Comparison of ENCODE assay signal across 15 cellular contexts in genomic region chr9:94554078-94554438, GRCh38. TPM values are rescaled to one million over a fixed set of nuclear protein-coding genes. Genes with fewer than 3 reads are reported as not detected.
DNase-seq lines count a peak whose midpoint lies in the region; ATAC-seq, FAIRE-seq and TF ChIP-seq lines count a peak whose summit lies in the region.
"Had no signal": no experiment of that assay in that cellular context is flagged by ENCODE, and none has a peak within 500 bp of the region (broad histone marks: within the 10 kb centered on the region; RNA-seq: fewer than 3 reads in every experiment).

No MANE protein-coding gene starts in this region.

- H3K36me3 Mint-ChIP-seq in GM23338 (ENCODE audit: low read depth) (peaks cover 25% of the 10 kb centered on the region), mesothelial cell of epicardium (peaks cover 4% of the 10 kb centered on the region)

- peaks cover 13% of the 10 kb centered on the region for H3K9me3 Mint-ChIP-seq in GM23338
- no peaks in the 10 kb centered on the region for H3K9me3 Mint-ChIP-seq in mesothelial cell of epicardium
- H3K9me3 Mint-ChIP-seq: activated CD4-positive, alpha-beta T cell treated with anti-CD3 and anti-CD28 coated beads, Interleukin-2, amount 10 ng/mL, durations not matched to agents 24 days and 14 days; effector memory CD8-positive, alpha-beta T cell had no signal

- H3K9me3 ChIP-seq in PC-3 (ENCODE audit: low read length) (no peaks in the 10 kb centered on the region), hepatocyte (ENCODE audit: low read depth) (no peaks in the 10 kb centered on the region), pancreas (no peaks in the 10 kb centered on the region)

- no peak overlapping the region for H2AFZ ChIP-seq in GM23338
- peak overlapping the region; percentile 84; the same call in 1 of the 2 replicates for H2AFZ ChIP-seq in PC-3 (ENCODE audit: low read length)
- H2AFZ ChIP-seq in hepatocyte: no peak overlapping the region

- BruUV-seq in PC-3 (replicated peaks; lab: Mats Ljungman, UMichigan): no TSS peak

- H3K27ac Mint-ChIP-seq in GM23338 (no peak overlapping the region), mesothelial cell of epicardium (no peak overlapping the region)
- H3K27ac Mint-ChIP-seq: activated CD4-positive, alpha-beta T cell treated with anti-CD3 and anti-CD28 coated beads, Interleukin-2, amount 10 ng/mL, durations not matched to agents 24 days and 14 days; effector memory CD8-positive, alpha-beta T cell had no signal

- FAIRE-seq in pancreas (lab: Jason Lieb, UNC): no peak
- FAIRE-seq: astrocyte, G401.6 had no signal

- H4K20me1 ChIP-seq in GM23338 (replicated peaks; ENCODE audit: insufficient read depth) (peaks cover 8% of the 10 kb centered on the region), PC-3 (ENCODE audit: low read length) (peaks cover 11% of the 10 kb centered on the region), hepatocyte (ENCODE audit: insufficient read depth, poor library complexity, severe bottlenecking) (peaks cover 42% of the 10 kb centered on the region)

- intact Hi-C loops in PC-3 (cut with micrococcal nuclease) (loop anchor here (1.0 to 10.0 kb wide), 4 partner anchors 49 to 577 kb away; no protein-coding TSS in a partner anchor), pancreas (cut with DNase I) (no loop called here)

- H3K27me3 ChIP-seq in GM23338 (ENCODE audit: insufficient read depth) (no peaks in the 10 kb centered on the region), PC-3 (ENCODE audit: low read length) (no peaks in the 10 kb centered on the region), hepatocyte (no peaks in the 10 kb centered on the region), pancreas (no peaks in the 10 kb centered on the region)

- H3K9me2 ChIP-seq in GM23338 (ENCODE audit: insufficient read depth) (no peaks in the 10 kb centered on the region), PC-3 (replicated peaks; ENCODE audit: low read length) (no peaks in the 10 kb centered on the region), hepatocyte (replicated peaks; ENCODE audit: insufficient read depth) (no peaks in the 10 kb centered on the region)

- CTCF ChIA-PET in PC-3 (lab: Charles Lee): interaction anchor here (0.7 to 1.6 kb wide), 5 partner anchors 58 to 530 kb away, joined by 3 to 5 read pairs (median 3); no protein-coding TSS in a partner anchor

- peak overlapping the region; percentile 49 for H3K4me3 ChIP-seq in GM23338
- H3K4me3 ChIP-seq in PC-3 (ENCODE audit: low read length): peak overlapping the region; percentile 85
- peak overlapping the region; percentile 34 for H3K4me3 ChIP-seq in hepatocyte
- peak overlapping the region in 2 of 4 donors; percentile 49 for H3K4me3 ChIP-seq in pancreas

- H3K4me1 ChIP-seq in GM23338 (ENCODE audit: insufficient read depth) (peaks cover 3% of the 10 kb centered on the region; the same call in 1 of the 2 replicates), PC-3 (ENCODE audit: insufficient read depth, low read length) (peaks cover 16% of the 10 kb centered on the region; the same call in 1 of the 2 replicates), hepatocyte (ENCODE audit: insufficient read depth) (peaks cover 8% of the 10 kb centered on the region), pancreas (no peaks in the 10 kb centered on the region)

- H3K4me2 ChIP-seq in GM23338: peak overlapping the region; percentile 76
- H3K4me2 ChIP-seq in PC-3 (ENCODE audit: low read length): peak overlapping the region; percentile 93
- peak overlapping the region; percentile 70 for H3K4me2 ChIP-seq in hepatocyte

- no peak overlapping the region for H3K27ac ChIP-seq in GM23338 (ENCODE audit: low read depth)
- H3K27ac ChIP-seq in PC-3 (ENCODE audit: low read length): peak overlapping the region; percentile 82; the same call in 1 of the 2 replicates
- H3K27ac ChIP-seq in hepatocyte: peak overlapping the region; percentile 96
- H3K27ac ChIP-seq in pancreas: no peak overlapping the region
- H3K27ac ChIP-seq: KMS-11 had no signal

- POLR2A ChIA-PET in PC-3 (lab: Charles Lee; ENCODE audit: unreplicated experiment): no interaction called here

- no peak for TF ChIP-seq CTCF in GM23338 (conservative IDR thresholded peaks at IDR 0.05; ENCODE audit: low read depth in 2 of 2)
- TF ChIP-seq CTCF in PC-3 (conservative IDR thresholded peaks at IDR 0.05; ENCODE audit: low read depth, low read length): no peak
- TF ChIP-seq CTCF in hepatocyte (IDR thresholded peaks at IDR 0.05; ENCODE audit: poor library complexity): no peak
- TF ChIP-seq CTCF in pancreas (IDR thresholded peaks at IDR 0.05): no peak
- TF ChIP-seq CTCF in mesothelial cell of epicardium (IDR thresholded peaks at IDR 0.05; ENCODE audit: unreplicated experiment): no peak

- H3K4me1 Mint-ChIP-seq in GM23338: no peaks in the 10 kb centered on the region; the same call in 2 of the 3 replicates
- H3K4me1 Mint-ChIP-seq in mesothelial cell of epicardium: peaks cover 29% of the 10 kb centered on the region
- H3K4me1 Mint-ChIP-seq: activated CD4-positive, alpha-beta T cell treated with anti-CD3 and anti-CD28 coated beads, Interleukin-2, amount 10 ng/mL, durations not matched to agents 24 days and 14 days had no signal

- no peaks in the 10 kb centered on the region for H3F3A ChIP-seq in GM23338 (replicated peaks; ENCODE audit: low read depth)
- no peaks in the 10 kb centered on the region for H3F3A ChIP-seq in PC-3 (ENCODE audit: low read length, unreplicated experiment)

- H3K9ac ChIP-seq in PC-3 (ENCODE audit: low read length): peak overlapping the region; percentile 77

- 12% methylated on average over 12 of the region's 16 CpGs for WGBS in hepatocyte (ENCODE audit: low lambda C conversion rate, missing lambda C conversion rate)
- 35 to 51% methylated on average over 16 of the region's 16 CpGs for WGBS in pancreas, 2 donors

- H3K36me3 ChIP-seq in GM23338 (ENCODE audit: insufficient read depth) (no peaks in the 10 kb centered on the region), PC-3 (ENCODE audit: low read depth, low read length) (peaks cover 25% of the 10 kb centered on the region), hepatocyte (replicated peaks; ENCODE audit: insufficient read depth, low read depth) (no peaks in the 10 kb centered on the region), pancreas (no peaks in the 10 kb centered on the region)

- H3K4me3 Mint-ChIP-seq in GM23338 (no peak overlapping the region), mesothelial cell of epicardium (no peak overlapping the region)
- H3K4me3 Mint-ChIP-seq: activated CD4-positive, alpha-beta T cell treated with anti-CD3 and anti-CD28 coated beads, Interleukin-2, amount 10 ng/mL, durations not matched to agents 24 days and 14 days; effector memory CD8-positive, alpha-beta T cell had no signal

- H3K79me2 ChIP-seq in GM23338 (replicated peaks; ENCODE audit: insufficient read depth): peaks cover 34% of the 10 kb centered on the region
- peaks cover 57% of the 10 kb centered on the region for H3K79me2 ChIP-seq in PC-3 (ENCODE audit: low read length)
- H3K79me2 ChIP-seq in hepatocyte: peaks cover 82% of the 10 kb centered on the region

- H3K27me3 Mint-ChIP-seq in GM23338 (ENCODE audit: insufficient read depth, low read depth, poor library complexity) (peaks cover 6% of the 10 kb centered on the region), mesothelial cell of epicardium (ENCODE audit: low read depth) (no peaks in the 10 kb centered on the region)

- DNase-seq in GM23338 (ENCODE audit: low spot score) (no peak), PC-3 (no peak), hepatocyte (ENCODE audit: low spot score) (peak; percentile 56), pancreas (peak in 3 of 6 donors; percentile 24 to 73 (median 59)), mesothelial cell of epicardium (ENCODE audit: low spot score in 2 of 2, unreplicated experiment in 2 of 2) (no peak), HK-2 (ENCODE audit: unreplicated experiment) (no peak)
- DNase-seq: mammary epithelial cell had no signal

- ATAC-seq in GM23338 (peak; percentile 38), PC-3 (peak; percentile 57), pancreas (peak; percentile 8 to 49 (median 23)), HG02571 (IDR thresholded peaks at IDR 0.05; ENCODE audit: unreplicated experiment) (no peak), GM18502 (IDR thresholded peaks at IDR 0.05; ENCODE audit: poor library complexity, unreplicated experiment) (no peak)

TF ChIP-seq in GM23338, 12 proteins besides CTCF, POLR2A, EP300 and RAD21:
- TF ChIP-seq NANOG (IDR thresholded peaks at IDR 0.05; ENCODE audit: borderline replicate concordance): no peak

RNA-seq across cellular contexts. Expression of gene PCAT7, which starts 0.8 kb away (rescaled TPM):
- 3.3 and 5.5 TPM in 2 replicates for total RNA-seq in GM23338 (2014; rRNA removed; shearing (Covaris generic))
- 4.0 TPM in 2 replicates for polyA plus RNA-seq in GM23338 (2016; fragmentation: Nextera tagmentation; extraction: Ambion mirVana)
- total RNA-seq in PC-3 (2014; rRNA removed): 1.9 and 2.5 TPM in 2 replicates
- 12.8 and 15.5 TPM in 2 replicates for total RNA-seq in hepatocyte
- 9.6 and 11.3 TPM in 2 replicates for polyA plus RNA-seq in hepatocyte
- under 1 TPM; 0.23 to 0.52 (median 0.36) TPM for total RNA-seq in pancreas
- polyA plus RNA-seq in pancreas: under 1 TPM; 0.27 to 0.28 TPM
- total RNA-seq in mesothelial cell of epicardium: 18.5 to 19.0 TPM (median 18.8 TPM) in 3 replicates
- total RNA-seq: activated CD4-positive, alpha-beta T cell treated with anti-CD3 and anti-CD28 coated beads, Interleukin-2, amount 10 ng/mL, durations not matched to agents 24 days and 14 days had no signal
- polyA plus RNA-seq: mammary epithelial cell had no signal

RNA-seq across cellular contexts. Expression of gene FBP2, which starts 39.6 kb away (rescaled TPM):
- total RNA-seq in GM23338 (2014; rRNA removed; shearing (Covaris generic)): not detected in 2 replicates
- polyA plus RNA-seq in GM23338 (2016; fragmentation: Nextera tagmentation; extraction: Ambion mirVana) (0.17 TPM in 1 of 2 replicates, not detected in the other), hepatocyte (0.30 and 0.74 TPM in 2 replicates), pancreas (under 1 TPM; 0.47 to 0.49 TPM)
- total RNA-seq in PC-3 (2014; rRNA removed) (not detected in 2 replicates), hepatocyte (0.20 TPM in 1 of 2 replicates, not detected in the other), pancreas (under 1 TPM in 5 of 6 donors, not detected in 1; 0.46 to 0.95 (median 0.74) TPM), mesothelial cell of epicardium (not detected in 3 replicates)
- total RNA-seq: activated CD4-positive, alpha-beta T cell treated with anti-CD3 and anti-CD28 coated beads, Interleukin-2, amount 10 ng/mL, durations not matched to agents 24 days and 14 days; astrocyte; mammary epithelial cell had no signal
- polyA plus RNA-seq: BJ, mammary epithelial cell had no signal

Comparison
In these comparisons a context has a peak if more than half of its experiments do, and no peak if none do; other contexts are left out.
1. ATAC-seq: peak in GM23338 (single experiment), PC-3 (single experiment) and pancreas (4 of 4); none in HG02571 (single experiment) and GM18502 (single experiment).
2. H3K27ac ChIP-seq: peak in PC-3 (single experiment) and hepatocyte (single experiment); none in GM23338 (single experiment) and pancreas (0 of 4).
3. Peak in every context shown above with its lines, with median percentiles within 50 percentile points of each other: H3K4me2 ChIP-seq.